1 cellular context compared by ENCODE assay signal in the genomic region with DNA sequence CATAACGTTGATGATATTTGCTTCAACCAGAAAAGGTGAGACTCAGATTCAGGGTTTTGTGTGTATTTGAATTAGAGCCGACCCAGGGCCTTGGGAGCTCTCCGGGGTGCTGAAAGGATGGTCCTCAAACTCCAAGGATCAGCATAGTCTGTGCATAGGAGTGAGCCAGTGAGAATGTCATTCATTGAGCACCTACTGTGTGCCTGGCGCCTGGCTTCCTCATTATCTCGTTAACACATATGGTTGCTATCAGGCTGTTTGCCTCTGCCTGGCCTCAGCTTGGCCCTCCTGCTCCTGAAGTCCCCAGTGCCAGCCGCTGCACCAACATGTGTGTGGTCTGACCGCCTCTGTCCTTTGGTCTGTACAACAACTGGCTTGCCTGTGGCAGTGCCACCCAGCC.
TF ChIP-seq lines count a peak whose summit lies in the region.

No MANE protein-coding gene starts in this region.

TF ChIP-seq in A549, 52 proteins besides CTCF, POLR2A, EP300 and RAD21 (continued from another document):
- TF ChIP-seq, protein P1, sequence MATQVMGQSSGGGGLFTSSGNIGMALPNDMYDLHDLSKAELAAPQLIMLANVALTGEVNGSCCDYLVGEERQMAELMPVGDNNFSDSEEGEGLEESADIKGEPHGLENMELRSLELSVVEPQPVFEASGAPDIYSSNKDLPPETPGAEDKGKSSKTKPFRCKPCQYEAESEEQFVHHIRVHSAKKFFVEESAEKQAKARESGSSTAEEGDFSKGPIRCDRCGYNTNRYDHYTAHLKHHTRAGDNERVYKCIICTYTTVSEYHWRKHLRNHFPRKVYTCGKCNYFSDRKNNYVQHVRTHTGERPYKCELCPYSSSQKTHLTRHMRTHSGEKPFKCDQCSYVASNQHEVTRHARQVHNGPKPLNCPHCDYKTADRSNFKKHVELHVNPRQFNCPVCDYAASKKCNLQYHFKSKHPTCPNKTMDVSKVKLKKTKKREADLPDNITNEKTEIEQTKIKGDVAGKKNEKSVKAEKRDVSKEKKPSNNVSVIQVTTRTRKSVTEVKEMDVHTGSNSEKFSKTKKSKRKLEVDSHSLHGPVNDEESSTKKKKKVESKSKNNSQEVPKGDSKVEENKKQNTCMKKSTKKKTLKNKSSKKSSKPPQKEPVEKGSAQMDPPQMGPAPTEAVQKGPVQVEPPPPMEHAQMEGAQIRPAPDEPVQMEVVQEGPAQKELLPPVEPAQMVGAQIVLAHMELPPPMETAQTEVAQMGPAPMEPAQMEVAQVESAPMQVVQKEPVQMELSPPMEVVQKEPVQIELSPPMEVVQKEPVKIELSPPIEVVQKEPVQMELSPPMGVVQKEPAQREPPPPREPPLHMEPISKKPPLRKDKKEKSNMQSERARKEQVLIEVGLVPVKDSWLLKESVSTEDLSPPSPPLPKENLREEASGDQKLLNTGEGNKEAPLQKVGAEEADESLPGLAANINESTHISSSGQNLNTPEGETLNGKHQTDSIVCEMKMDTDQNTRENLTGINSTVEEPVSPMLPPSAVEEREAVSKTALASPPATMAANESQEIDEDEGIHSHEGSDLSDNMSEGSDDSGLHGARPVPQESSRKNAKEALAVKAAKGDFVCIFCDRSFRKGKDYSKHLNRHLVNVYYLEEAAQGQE (IDR thresholded peaks at IDR 0.05), result peak; percentile 87
- TF ChIP-seq, protein P2, sequence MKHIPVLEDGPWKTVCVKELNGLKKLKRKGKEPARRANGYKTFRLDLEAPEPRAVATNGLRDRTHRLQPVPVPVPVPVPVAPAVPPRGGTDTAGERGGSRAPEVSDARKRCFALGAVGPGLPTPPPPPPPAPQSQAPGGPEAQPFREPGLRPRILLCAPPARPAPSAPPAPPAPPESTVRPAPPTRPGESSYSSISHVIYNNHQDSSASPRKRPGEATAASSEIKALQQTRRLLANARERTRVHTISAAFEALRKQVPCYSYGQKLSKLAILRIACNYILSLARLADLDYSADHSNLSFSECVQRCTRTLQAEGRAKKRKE (CRISPR knock-in tag; IDR thresholded peaks at IDR 0.05; ENCODE audit: low read depth), result no peak
TF ChIP-seq in A549: peak in this region for 1.
